8 cellular contexts compared by ENCODE assay signal in the genomic region with DNA sequence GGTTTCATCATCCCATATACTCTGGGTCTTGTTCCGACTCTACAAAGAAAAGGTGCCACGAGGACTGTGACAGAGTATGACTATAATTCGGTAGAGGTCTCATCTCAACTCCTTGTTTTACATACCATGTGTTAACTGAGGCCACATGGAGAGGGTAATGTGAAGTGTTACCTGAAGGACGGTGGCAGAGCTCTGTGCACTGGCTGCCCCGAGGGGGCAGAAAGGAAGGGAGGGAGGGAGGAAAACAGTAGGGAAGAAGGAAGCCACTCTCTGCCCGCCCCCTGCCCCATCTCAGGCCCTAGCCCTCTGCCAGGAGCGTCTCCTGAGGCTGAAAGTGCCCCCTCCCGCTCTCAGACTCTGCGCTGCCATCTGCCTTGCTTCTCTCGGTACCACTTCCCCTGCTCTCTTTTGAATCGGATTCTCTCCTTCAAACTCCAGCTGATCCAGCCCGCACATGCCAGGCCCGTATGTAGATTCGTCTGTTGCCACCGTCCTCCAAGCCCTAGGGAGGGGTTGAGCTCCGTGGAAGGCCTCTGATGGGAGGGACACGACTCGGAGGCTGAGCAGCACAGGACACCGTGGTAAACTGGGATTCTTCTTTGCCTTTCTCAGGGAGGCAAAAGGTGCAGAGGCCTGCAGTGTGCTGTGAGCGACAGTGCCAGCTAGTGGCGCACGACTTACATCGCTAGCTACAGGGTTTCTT.
DNase-seq lines count a peak whose midpoint lies in the region; ATAC-seq, FAIRE-seq and TF ChIP-seq lines count a peak whose summit lies in the region.

No MANE protein-coding gene starts in this region.

- H3K27ac ChIP-seq in H1 (ENCODE audit: low read depth, low read length), result no peak overlapping the region
- H3K27ac ChIP-seq in mesenchymal stem cell (ENCODE audit: low read length, poor library complexity, severe bottlenecking), result no peak overlapping the region

- H3K4me3 ChIP-seq in AG10803 (ENCODE audit: low read length) (peak overlapping the region; percentile 55), H1 (ENCODE audit: extremely low read depth in 1 of 4, insufficient read depth in 2 of 4, low read depth in 3 of 4, low read length in 4 of 4) (peak overlapping the region; percentile 13 to 51 (median 24); a peak in 6 of 8 replicates), mesenchymal stem cell (ENCODE audit: insufficient read depth in 1 of 2, low read depth in 1 of 2, low read length in 2 of 2) (peak overlapping the region; percentile 26 to 61)

- H2BK12ac ChIP-seq in H1 (ENCODE audit: low read depth, low read length) (peak overlapping the region; percentile 94; the same call in 1 of the 2 replicates), mesenchymal stem cell (ENCODE audit: low read length in 2 of 2) (no peak overlapping the region)

- H3K9ac ChIP-seq in H1 (replicated peaks in 1 of 4; ENCODE audit: extremely low read depth in 1 of 4, low read depth in 3 of 4, low read length in 3 of 4), result no peak overlapping the region
- H3K9ac ChIP-seq in mesenchymal stem cell (ENCODE audit: low read length), result peak overlapping the region; percentile 76

- H3K23me2 ChIP-seq in H1 (ENCODE audit: low read depth, low read length), result peaks cover 4% of the 10 kb centered on the region; the same call in 1 of the 2 replicates

- peak; percentile 57 for ATAC-seq in GM21447 (IDR thresholded peaks at IDR 0.05; ENCODE audit: unreplicated experiment)
- peak; percentile 100 for ATAC-seq in activated CD8-positive, alpha-beta T cell treated with anti-CD3 and anti-CD28 coated beads, Interleukin-2, amount 10 ng/mL, durations not matched to agents 7 days and 5 days

- no peak for TF ChIP-seq POLR2A in H1 (IDR thresholded peaks at IDR 0.05; ENCODE audit: control extremely low read depth in 1 of 2, low read depth in 2 of 2, low read length in 2 of 2)

- H2AFZ ChIP-seq in H1 (ENCODE audit: low read length) (peak overlapping the region; percentile 99; the same call in 1 of the 2 replicates), mesenchymal stem cell (ENCODE audit: low read depth, low read length) (no peak overlapping the region)

- H3K36me3 Mint-ChIP-seq in activated CD8-positive, alpha-beta T cell treated with anti-CD3 and anti-CD28 coated beads, Interleukin-2, amount 10 ng/mL, durations not matched to agents 7 days and 5 days (ENCODE audit: low read depth), result no peaks in the 10 kb centered on the region

- H4K91ac ChIP-seq in H1 (replicated peaks; ENCODE audit: insufficient read length, low read length) (peak overlapping the region; percentile 63), mesenchymal stem cell (ENCODE audit: low read length) (no peak overlapping the region)

- H3K18ac ChIP-seq in H1 (ENCODE audit: extremely low read depth, low read length), result peak overlapping the region; percentile 71
- H3K18ac ChIP-seq in mesenchymal stem cell (ENCODE audit: low read depth in 1 of 2, low read length in 2 of 2), result no peak overlapping the region

- no peaks in the 10 kb centered on the region for H3K79me1 ChIP-seq in H1 (ENCODE audit: low read depth, low read length)
- H3K79me1 ChIP-seq in mesenchymal stem cell (replicated peaks; ENCODE audit: low read length, poor library complexity, severe bottlenecking), result no peaks in the 10 kb centered on the region

- CTCF ChIA-PET in activated CD8-positive, alpha-beta T cell treated with anti-CD3 and anti-CD28 coated beads, Interleukin-2, amount 10 ng/mL, durations not matched to agents 7 days and 5 days (lab: Charles Lee), result interaction anchor here (0.6 to 3.1 kb wide), 39 partner anchors 8 to 468 kb away, joined by 3 to 30 read pairs (median 4); no protein-coding TSS in a partner anchor
- CTCF ChIA-PET in H1 (lab: Charles Lee; ENCODE audit: partially characterized antibody), result interaction anchor here (0.6 to 2.9 kb wide), 36 partner anchors 10 to 537 kb away, joined by 3 to 26 read pairs (median 3); no protein-coding TSS in a partner anchor

- H3K36me3 ChIP-seq in H1 (ENCODE audit: control insufficient read depth in 2 of 4, insufficient read depth in 4 of 4, low read length in 3 of 4) (no peaks in the 10 kb centered on the region), mesenchymal stem cell (ENCODE audit: control insufficient read depth in 1 of 2, insufficient read depth in 2 of 2, low read depth in 1 of 2, low read length in 2 of 2) (no peaks in the 10 kb centered on the region)

- peaks cover 11% of the 10 kb centered on the region for H3K9me3 Mint-ChIP-seq in activated CD8-positive, alpha-beta T cell treated with anti-CD3 and anti-CD28 coated beads, Interleukin-2, amount 10 ng/mL, durations not matched to agents 7 days and 5 days (ENCODE audit: insufficient read depth)

- H2BK120ac ChIP-seq in H1 (replicated peaks; ENCODE audit: low read depth, low read length) (peak overlapping the region; percentile 44), mesenchymal stem cell (ENCODE audit: low read depth, low read length) (no peak overlapping the region)

- peak overlapping the region; percentile 83 for H3K27ac Mint-ChIP-seq in activated CD8-positive, alpha-beta T cell treated with anti-CD3 and anti-CD28 coated beads, Interleukin-2, amount 10 ng/mL, durations not matched to agents 7 days and 5 days

- peak; percentile 82 for TF ChIP-seq RAD21 in H1 (IDR thresholded peaks at IDR 0.05 in 1 of 2, conservative IDR thresholded peaks at IDR 0.05 in 1 of 2; ENCODE audit: low read depth in 2 of 2, low read length in 2 of 2)

- no peak overlapping the region for H3K14ac ChIP-seq in H1 (ENCODE audit: insufficient read length)
- no peak overlapping the region for H3K14ac ChIP-seq in mesenchymal stem cell (ENCODE audit: low read length in 2 of 2)

- H4K5ac ChIP-seq in H1 (ENCODE audit: insufficient read length, low read depth, low read length), result peak overlapping the region; percentile 59

- H2AK5ac ChIP-seq in H1 (ENCODE audit: low read depth, low read length), result 0 out of 2 replicates have a peak overlapping the region, but pooled peaks have one; percentile 19
- no peak overlapping the region for H2AK5ac ChIP-seq in mesenchymal stem cell (ENCODE audit: low read length, severe bottlenecking)

- peaks cover 8% of the 10 kb centered on the region for H3K4me1 Mint-ChIP-seq in activated CD8-positive, alpha-beta T cell treated with anti-CD3 and anti-CD28 coated beads, Interleukin-2, amount 10 ng/mL, durations not matched to agents 7 days and 5 days (ENCODE audit: low read depth)

- H2BK15ac ChIP-seq in H1 (ENCODE audit: low read length), result peak overlapping the region; percentile 99
- no peak overlapping the region for H2BK15ac ChIP-seq in mesenchymal stem cell (ENCODE audit: low read depth, poor library complexity, severe bottlenecking)

- H3K9me3 ChIP-seq in H1 (ENCODE audit: insufficient read depth in 2 of 2, low read depth in 1 of 2, low read length in 1 of 2), result 0 out of 4 replicates have a peak, but pooled peaks cover 2 to 3% of the 10 kb centered on the region in 2 experiments
- H3K9me3 ChIP-seq in mesenchymal stem cell (ENCODE audit: control insufficient read depth, low read length), result no peaks in the 10 kb centered on the region

- POLR2A ChIA-PET in activated CD8-positive, alpha-beta T cell treated with anti-CD3 and anti-CD28 coated beads, Interleukin-2, amount 10 ng/mL, durations not matched to agents 7 days and 5 days (lab: Charles Lee), result interaction anchor here (0.6 to 1.1 kb wide), 3 partner anchors 72 to 424 kb away, joined by 3 to 5 read pairs (median 3); no protein-coding TSS in a partner anchor
- POLR2A ChIA-PET in H1 (lab: Charles Lee; ENCODE audit: partially characterized antibody), result no interaction called here

- H3K4me3 Mint-ChIP-seq in activated CD8-positive, alpha-beta T cell treated with anti-CD3 and anti-CD28 coated beads, Interleukin-2, amount 10 ng/mL, durations not matched to agents 7 days and 5 days, result peak overlapping the region; percentile 81

- DNase-seq in AG10803 (ENCODE audit: low read depth), result peak; percentile 87
- DNase-seq in NCI-H510A treated with DMSO at 0.1 percent for 48 hours (lab: John Stamatoyannopoulos, UW), result peak; percentile 28
- DNase-seq in activated CD8-positive, alpha-beta T cell treated with anti-CD3 and anti-CD28 coated beads, Interleukin-2, amount 10 ng/mL, durations not matched to agents 7 days and 5 days, result peak; percentile 82
- peak; percentile 49 to 74 for DNase-seq in H1 (ENCODE audit: low read depth in 1 of 2, low spot score in 2 of 2)
- DNase-seq in mesenchymal stem cell, result peak; percentile 6
- peak; percentile 32 for DNase-seq in stimulated activated CD8-positive, alpha-beta memory T cell treated with anti-CD3 and anti-CD28 coated beads, Interleukin-12 subunit alpha, Interleukin-12 subunit beta, amount 100 ng/mL, for 4 hours (ENCODE audit: low read depth)
- DNase-seq in NCI-H187 (lab: John Stamatoyannopoulos, UW), result no peak

- H3K56ac ChIP-seq in H1 (replicated peaks; ENCODE audit: insufficient read length, low read depth, low read length), result no peak overlapping the region

- H3K79me2 ChIP-seq in H1 (ENCODE audit: control insufficient read depth in 1 of 2, insufficient read depth in 2 of 2, low read length in 2 of 2), result no peaks in the 10 kb centered on the region

- no peak overlapping the region for H4K8ac ChIP-seq in H1 (ENCODE audit: extremely low read depth, insufficient read depth, low read length)
- no peak overlapping the region for H4K8ac ChIP-seq in mesenchymal stem cell (ENCODE audit: low read length)

- TF ChIP-seq CTCF in AG10803 (conservative IDR thresholded peaks at IDR 0.05; ENCODE audit: low read length) (peak; percentile 90), H1 (IDR thresholded peaks at IDR 0.05; ENCODE audit: control extremely low read depth in 1 of 3, insufficient read depth in 1 of 3, low read depth in 1 of 3, low read length in 3 of 3) (peak; percentile 79 to 81 (median 80))

- H3K23ac ChIP-seq in H1 (ENCODE audit: insufficient read length) (no peak overlapping the region), mesenchymal stem cell (ENCODE audit: low read length in 2 of 2) (no peak overlapping the region)

- peak overlapping the region; percentile 85; the same call in 1 of the 2 replicates for H2BK5ac ChIP-seq in H1 (ENCODE audit: low read depth, low read length)
- no peak overlapping the region for H2BK5ac ChIP-seq in mesenchymal stem cell (ENCODE audit: low read depth, low read length, poor library complexity, severe bottlenecking)

- TF ChIP-seq EP300 in H1 (IDR thresholded peaks at IDR 0.05; ENCODE audit: borderline replicate concordance in 1 of 2, low read depth in 2 of 2, low read length in 2 of 2), result no peak

- H3K4me1 ChIP-seq in H1 (replicated peaks in 1 of 4; ENCODE audit: control insufficient read depth in 3 of 4, insufficient read depth in 4 of 4, low read length in 3 of 4), result peaks cover 0 to 9% (median 7%) of the 10 kb centered on the region in 4 experiments; a peak in 6 of 7 replicates
- H3K4me1 ChIP-seq in mesenchymal stem cell (ENCODE audit: control insufficient read depth, insufficient read depth, low read depth, low read length), result peaks cover 12% of the 10 kb centered on the region

- no peaks in the 10 kb centered on the region for H4K20me1 ChIP-seq in H1 (replicated peaks in 1 of 2; ENCODE audit: control insufficient read depth in 1 of 2, insufficient read depth in 2 of 2, low read length in 2 of 2)

- no peak for FAIRE-seq in H1 (lab: Jason Lieb, UNC)

- no peak overlapping the region for H3K4ac ChIP-seq in H1 (replicated peaks; ENCODE audit: insufficient read length, low read depth, low read length)
- no peak overlapping the region for H3K4ac ChIP-seq in mesenchymal stem cell (ENCODE audit: low read depth in 1 of 2, low read length in 2 of 2)

- 17% methylated on average over 20 of the region's 23 CpGs; no CpG with 5 or more reads in 1 of the 2 experiments for WGBS in H1 (ENCODE audit: extremely low coverage in 1 of 2, insufficient coverage in 1 of 2, insufficient read length in 1 of 2, insufficient replicate concordance in 2 of 2, low coverage in 1 of 2, low lambda C conversion rate in 2 of 2, missing lambda C conversion rate in 1 of 2), 2 experiments
- WGBS in mesenchymal stem cell, result 13% methylated on average over 15 of the region's 23 CpGs

- H3K27me3 ChIP-seq in H1 (replicated peaks in 1 of 4; ENCODE audit: control insufficient read depth in 3 of 4, extremely low read depth in 1 of 4, insufficient read depth in 3 of 4, low read length in 3 of 4) (no peaks in the 10 kb centered on the region; a peak in 1 of 7 replicates), mesenchymal stem cell (ENCODE audit: control insufficient read depth in 1 of 2, insufficient read depth in 1 of 2, low read length in 2 of 2) (peaks cover 0 to 3% of the 10 kb centered on the region in 2 experiments)

- peak overlapping the region; percentile 97 for H2BK20ac ChIP-seq in H1 (ENCODE audit: low read length)

- H3K27me3 Mint-ChIP-seq in activated CD8-positive, alpha-beta T cell treated with anti-CD3 and anti-CD28 coated beads, Interleukin-2, amount 10 ng/mL, durations not matched to agents 7 days and 5 days (ENCODE audit: low read depth), result peaks cover 3% of the 10 kb centered on the region

- H3K4me2 ChIP-seq in H1 (ENCODE audit: insufficient read depth in 1 of 2, low read depth in 2 of 2, low read length in 2 of 2), result peak overlapping the region; percentile 55 to 70
- peak overlapping the region; percentile 33 for H3K4me2 ChIP-seq in mesenchymal stem cell (ENCODE audit: low read length, poor library complexity, severe bottlenecking)

Comparison
In these comparisons a context has a peak if more than half of its experiments do, and no peak if none do; other contexts are left out.
1. DNase-seq: peak in AG10803 (single experiment), NCI-H510A treated with DMSO at 0.1 percent for 48 hours (single experiment), activated CD8-positive, alpha-beta T cell treated with anti-CD3 and anti-CD28 coated beads, Interleukin-2, amount 10 ng/mL, durations not matched to agents 7 days and 5 days (single experiment), H1 (2 of 2), mesenchymal stem cell (single experiment) and stimulated activated CD8-positive, alpha-beta memory T cell treated with anti-CD3 and anti-CD28 coated beads, Interleukin-12 subunit alpha, Interleukin-12 subunit beta, amount 100 ng/mL, for 4 hours (single experiment); none in NCI-H187 (0 of 2).
2. Peak in every context shown above with its lines, with median percentiles within 50 percentile points of each other: H3K4me3 ChIP-seq.